8 cellular contexts compared by ENCODE assay signal in the genomic region with DNA sequence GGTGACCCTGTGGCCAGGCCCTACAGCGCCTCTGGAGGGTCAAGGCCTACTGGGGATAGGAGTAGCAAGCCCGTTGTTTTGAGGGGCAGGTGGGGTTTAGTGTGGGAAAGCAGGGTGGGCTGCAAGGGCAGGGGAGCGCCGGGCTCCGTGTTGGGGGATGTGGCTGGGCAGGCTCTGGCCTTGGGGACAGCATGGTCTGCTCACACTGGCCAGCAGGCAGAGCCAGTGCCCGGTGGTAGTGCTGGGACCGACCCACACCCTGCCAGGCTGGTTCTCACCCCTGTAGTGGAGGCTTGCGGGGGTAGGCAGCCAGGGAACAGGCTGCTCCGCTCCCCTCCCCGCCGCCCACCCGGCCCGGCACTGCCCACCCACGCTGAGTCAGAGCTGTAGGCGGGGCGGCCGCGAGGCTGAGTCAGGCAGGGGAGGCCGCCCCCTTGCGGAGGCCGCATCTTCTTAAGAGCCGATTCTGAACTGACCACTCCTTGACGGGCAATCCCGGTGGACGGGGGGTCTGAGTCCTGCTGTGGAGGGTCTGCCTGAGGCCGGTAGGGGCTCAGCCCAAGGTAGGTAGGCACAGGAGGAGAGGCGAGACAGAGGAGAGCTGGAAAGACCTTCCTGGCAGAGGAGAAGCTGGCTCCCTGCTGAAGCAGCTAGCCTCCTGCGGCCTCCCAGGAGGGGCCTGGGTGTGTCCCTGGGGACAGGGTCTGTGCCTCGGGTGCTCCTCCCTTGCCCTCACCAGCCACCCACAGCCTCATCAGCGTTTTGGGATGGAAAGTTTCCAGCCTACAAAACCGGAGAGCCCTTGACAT.
DNase-seq lines count a peak whose midpoint lies in the region; ATAC-seq and TF ChIP-seq lines count a peak whose summit lies in the region.

No MANE protein-coding gene starts in this region.

- H3K4me1 ChIP-seq in MM.1S (ENCODE audit: low read length): peaks cover 5% of the 10 kb centered on the region; the same call in 1 of the 2 replicates

- no peak overlapping the region for H3K27ac ChIP-seq in MM.1S (ENCODE audit: low read length)

- no peaks in the 10 kb centered on the region for H3F3A ChIP-seq in MM.1S (ENCODE audit: insufficient read depth, low read length)

- H3K9ac ChIP-seq in MM.1S (ENCODE audit: low read length): no peak overlapping the region

- no peak for ATAC-seq in HG03095 (IDR thresholded peaks at IDR 0.05; ENCODE audit: unreplicated experiment)
- no peak for ATAC-seq in GM21737 (IDR thresholded peaks at IDR 0.05; ENCODE audit: unreplicated experiment)

- H3K9me3 ChIP-seq in MM.1S (replicated peaks; ENCODE audit: insufficient read depth, low read length): no peaks in the 10 kb centered on the region

- H3K36me3 ChIP-seq in BJ (ENCODE audit: control insufficient read depth, insufficient read depth, low read length) (peaks cover 3% of the 10 kb centered on the region), MM.1S (replicated peaks; ENCODE audit: insufficient read depth, low read length) (no peaks in the 10 kb centered on the region)

- DNase-seq in BJ (ENCODE audit: low read depth): peak; percentile 13
- DNase-seq in MM.1S: no peak
- DNase-seq in activated CD8-positive, alpha-beta memory T cell treated with anti-CD3 and anti-CD28 coated beads, Interleukin-2, amount 50 U/mL, for 1 hour (ENCODE audit: extremely low read depth): peak; percentile 40
- peak; percentile 82 for DNase-seq in epithelial cell of esophagus (ENCODE audit: low read depth)
- DNase-seq in mucosa of gallbladder (ENCODE audit: low spot score): peak; percentile 77
- peak; percentile 35 to 37 for DNase-seq in stimulated activated CD8-positive, alpha-beta memory T cell treated with anti-CD3 and anti-CD28 coated beads, Interleukin-4, amount 100 ng/mL, for 1 hour (ENCODE audit: low read depth in 2 of 2, low spot score in 1 of 2)

- CTCF ChIA-PET in BJ (lab: Yijun Ruan, JAX): interaction anchor here (0.6 to 9.4 kb wide), 27 partner anchors 9 to 113 kb away, joined by 3 to 176 read pairs (median 6); a partner anchor contains a TSS

- POLR2A ChIA-PET in BJ (lab: Charles Lee): interaction anchor here (0.6 kb wide), 1 partner anchor 62 kb away, joined by 16 read pairs; no protein-coding TSS in a partner anchor

- no peaks in the 10 kb centered on the region for H3K27me3 ChIP-seq in BJ (ENCODE audit: control insufficient read depth, insufficient read depth, low read length)
- peaks cover 84% of the 10 kb centered on the region for H3K27me3 ChIP-seq in MM.1S (replicated peaks; ENCODE audit: insufficient read depth, low read length)

- H4K20me1 ChIP-seq in MM.1S (ENCODE audit: insufficient read depth, low read length): no peaks in the 10 kb centered on the region

- H2AFZ ChIP-seq in MM.1S (ENCODE audit: low read length): no peak overlapping the region

- peak overlapping the region; percentile 23; the same call in 1 of the 2 replicates for H3K4me2 ChIP-seq in MM.1S (ENCODE audit: low read depth, low read length)

- no peaks in the 10 kb centered on the region for H3K9me2 ChIP-seq in MM.1S (replicated peaks; ENCODE audit: insufficient read depth, low read length)

- H3K79me2 ChIP-seq in MM.1S (ENCODE audit: low read length): no peaks in the 10 kb centered on the region

- H3K4me3 ChIP-seq in BJ (ENCODE audit: low read depth, low read length): peak overlapping the region; percentile 5; the same call in 1 of the 2 replicates
- H3K4me3 ChIP-seq in MM.1S (ENCODE audit: low read length): no peak overlapping the region
- H3K4me3 ChIP-seq in epithelial cell of esophagus (ENCODE audit: low read length): no peak overlapping the region

- TF ChIP-seq CTCF in BJ (IDR thresholded peaks at IDR 0.05; ENCODE audit: insufficient read depth, low read depth, low read length) (peak; percentile 83), MM.1S (IDR thresholded peaks at IDR 0.05; ENCODE audit: low read length) (peak; percentile 45), epithelial cell of esophagus (IDR thresholded peaks at IDR 0.05; ENCODE audit: insufficient read depth, low read depth, low read length, missing control alignments) (peak; percentile 50)
